Comparison of ENCODE assay signal across 8 cellular contexts in genomic region chr16:23835390-23836077, GRCh38. TPM values are rescaled to one million over a fixed set of nuclear protein-coding genes. Genes with fewer than 3 reads are reported as not detected.
DNase-seq lines count a peak whose midpoint lies in the region; ATAC-seq, FAIRE-seq and TF ChIP-seq lines count a peak whose summit lies in the region.

Gene PRKCB (plus strand): TSS chr16:23835983.

- no peaks in the 10 kb centered on the region for H4K20me1 ChIP-seq in keratinocyte (ENCODE audit: control insufficient read depth, extremely low read depth, insufficient read depth, low read length)

- peak; percentile 68 for ATAC-seq in GM21390 (IDR thresholded peaks at IDR 0.05; ENCODE audit: unreplicated experiment)

- H3K4me3 ChIP-seq in WERI-Rb-1 (ENCODE audit: low read depth, low read length) (peak within 1 kb of the TSS; percentile 44), bronchial epithelial cell (ENCODE audit: low read depth, low read length) (no peak within 1 kb of the TSS), keratinocyte (ENCODE audit: control insufficient read depth in 2 of 3, extremely low read depth in 1 of 3, insufficient read depth in 2 of 3, low read depth in 1 of 3, low read length in 3 of 3) (peak within 1 kb of the TSS in 2 of 3 experiments; percentile 20 to 32)

- H3K36me3 ChIP-seq in WERI-Rb-1 (no peaks in the 10 kb centered on the region), bronchial epithelial cell (ENCODE audit: control insufficient read depth, insufficient read depth, low read length) (no peaks in the 10 kb centered on the region), keratinocyte (ENCODE audit: control insufficient read depth in 2 of 2, extremely low read depth in 1 of 2, insufficient read depth in 2 of 2, low read length in 2 of 2) (no peaks in the 10 kb centered on the region)

- H3K4me2 ChIP-seq in keratinocyte (ENCODE audit: control insufficient read depth, extremely low read depth, insufficient read depth, low read depth, low read length): peak within 1 kb of the TSS; percentile 41

- FAIRE-seq in bronchial epithelial cell (lab: Jason Lieb, UNC) (no peak), keratinocyte (lab: Jason Lieb, UNC) (no peak)

- dilution Hi-C loops in keratinocyte (cut with MboI; ENCODE audit: extremely low pct_ligation_motif_present, low sequenced_read_pairs): no loop called here

- DNase-seq in DMS79 treated with DMSO at 0.1 percent for 48 hours (lab: John Stamatoyannopoulos, UW) (peak; percentile 35), KBM-7 (peak; percentile 90), WERI-Rb-1 (peak; percentile 67), bronchial epithelial cell (ENCODE audit: low read depth) (peak; percentile 36), keratinocyte (ENCODE audit: low read depth, low spot score) (peak; percentile 2), GOT3 (lab: John Stamatoyannopoulos, UW) (no peak)
- peak; percentile 70 to 89 for DNase-seq in stimulated activated CD4-positive, alpha-beta T cell treated with anti-CD3 and anti-CD28 coated beads, Interleukin-15, amount 100 ng/mL, for 48 hours (ENCODE audit: low read depth in 2 of 2)

- H3K27ac ChIP-seq in WERI-Rb-1 (no peak within 1 kb of the TSS), keratinocyte (ENCODE audit: control insufficient read depth, insufficient read depth, low read length) (no peak within 1 kb of the TSS)

- no peak for TF ChIP-seq CTCF in WERI-Rb-1 (IDR thresholded peaks at IDR 0.05; ENCODE audit: low read depth, low read length)
- no peak for TF ChIP-seq CTCF in bronchial epithelial cell (IDR thresholded peaks at IDR 0.05; ENCODE audit: insufficient read depth, low read length, severe bottlenecking)
- TF ChIP-seq CTCF in keratinocyte (optimal IDR thresholded peaks at IDR 0.05 in 1 of 3, IDR thresholded peaks at IDR 0.05 in 1 of 3, conservative IDR thresholded peaks at IDR 0.05 in 1 of 3; ENCODE audit: extremely low read depth in 1 of 3, insufficient read depth in 2 of 3, low read length in 3 of 3): no peak

- no peak within 1 kb of the TSS for H3K9ac ChIP-seq in keratinocyte (ENCODE audit: control insufficient read depth, extremely low read depth, insufficient read depth, low read length)

- H3K9me3 ChIP-seq in WERI-Rb-1 (ENCODE audit: severe bottlenecking) (peaks cover 2% of the 10 kb centered on the region), keratinocyte (ENCODE audit: control insufficient read depth, low read depth, low read length) (no peaks in the 10 kb centered on the region)

- H3K27me3 ChIP-seq in WERI-Rb-1 (ENCODE audit: insufficient read depth, low read depth, severe bottlenecking): peaks cover 46% of the 10 kb centered on the region
- H3K27me3 ChIP-seq in bronchial epithelial cell (ENCODE audit: control insufficient read depth, insufficient read depth, low read length): peaks cover 14% of the 10 kb centered on the region
- peaks cover 38% of the 10 kb centered on the region for H3K27me3 ChIP-seq in keratinocyte (ENCODE audit: control insufficient read depth, extremely low read depth, insufficient read depth, low read length)

- no peak within 1 kb of the TSS for H2AFZ ChIP-seq in keratinocyte (ENCODE audit: control insufficient read depth, low read length)

- H3K4me1 ChIP-seq in keratinocyte (ENCODE audit: control insufficient read depth, extremely low read depth, insufficient read depth, low read length): no peaks in the 10 kb centered on the region

- in situ Hi-C loops in KBM-7 (cut with MboI; ENCODE audit: low pct_unique_long_range_greater_than_20kb, low sequenced_read_pairs): no loop called here

- no peaks in the 10 kb centered on the region for H3K79me2 ChIP-seq in keratinocyte (ENCODE audit: control insufficient read depth, insufficient read depth, low read length)

- H3K9me1 ChIP-seq in keratinocyte (ENCODE audit: control insufficient read depth, extremely low read depth, insufficient read depth, low read length): no peaks in the 10 kb centered on the region

RNA-seq across cellular contexts. Expression of gene PRKCB, which starts in this region (rescaled TPM):
- total RNA-seq in bronchial epithelial cell: not detected in 2 replicates
- 0.05 to 0.18 TPM (median 0.10 TPM) in 3 replicates for polyA plus RNA-seq in keratinocyte
- polyA plus RNA-seq in keratinocyte (2011; ENCODE audit: low read depth): 0.17 TPM
- 0.06 and 0.17 TPM in 2 replicates for polyA plus RNA-seq in keratinocyte (2011; cell fraction: cytosol; rRNA removed)
- 0.06 TPM in 1 of 2 replicates, not detected in the other for polyA plus RNA-seq in keratinocyte (2011; cell fraction: nucleus; rRNA removed)
- polyA plus RNA-seq in keratinocyte (2012; ENCODE audit: low replicate concordance): 0.02 TPM in 1 of 2 replicates, not detected in the other
- polyA minus RNA-seq in keratinocyte: 0.03 to 1.8 TPM in 2 of 3 replicates, not detected in the other
- not detected for polyA minus RNA-seq in keratinocyte (2011; cell fraction: cytosol; rRNA and poly(A)+ RNA removed)
- 0.70 TPM in 1 of 2 replicates, not detected in the other for polyA minus RNA-seq in keratinocyte (2011; cell fraction: nucleus; rRNA and poly(A)+ RNA removed)

Comparison
In these comparisons a context has a peak if more than half of its experiments do, and no peak if none do; other contexts are left out.
1. Peak in DNase-seq in bronchial epithelial cell; RNA of the gene not detected or under 1 TPM.